20 cellular contexts compared by ENCODE assay signal in the genomic region with DNA sequence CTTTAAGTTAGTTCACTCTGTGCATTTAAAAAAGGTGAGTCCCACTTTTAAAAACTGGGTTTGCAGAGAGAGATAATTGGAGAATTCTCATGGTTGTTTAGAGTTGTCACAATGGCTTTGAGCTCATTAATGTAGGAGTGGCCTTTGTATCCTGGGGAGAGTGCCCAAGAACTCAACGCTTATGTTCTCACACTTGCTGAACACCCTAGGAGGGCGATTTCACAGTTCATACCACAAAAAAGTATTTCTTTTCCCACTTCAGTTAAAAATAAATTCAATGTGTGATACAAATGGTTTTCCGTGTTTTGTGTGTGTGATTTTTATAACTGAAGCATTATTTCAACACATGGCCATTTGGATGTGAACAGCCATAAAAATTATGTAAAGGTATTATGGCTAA. TPM values are rescaled to one million over a fixed set of nuclear protein-coding genes. Genes with fewer than 3 reads are reported as not detected.
DNase-seq lines count a peak whose midpoint lies in the region; ATAC-seq and TF ChIP-seq lines count a peak whose summit lies in the region.
"Had no signal": no experiment of that assay in that cellular context is flagged by ENCODE, and none has a peak within 500 bp of the region (broad histone marks: within the 10 kb centered on the region; RNA-seq: fewer than 3 reads in every experiment).

No MANE protein-coding gene starts in this region.

- peak overlapping the region; percentile 58 for H3K4me3 Mint-ChIP-seq in natural killer cell
- H3K4me3 Mint-ChIP-seq: B cell; CD4-positive, CD25-positive, alpha-beta regulatory T cell; CD8-positive, alpha-beta T cell; GM23338; H9 had no signal

- peaks cover 12 to 38% of the 10 kb centered on the region in 2 donors for H3K4me1 Mint-ChIP-seq in natural killer cell
- H3K4me1 Mint-ChIP-seq: B cell; CD4-positive, CD25-positive, alpha-beta regulatory T cell had no signal

- H3K9me3 Mint-ChIP-seq in natural killer cell: peaks cover 0 to 2% of the 10 kb centered on the region in 2 donors
- H3K9me3 Mint-ChIP-seq: CD8-positive, alpha-beta T cell had no signal

- H3K36me3 Mint-ChIP-seq in natural killer cell: no peaks in the 10 kb centered on the region
- H3K36me3 Mint-ChIP-seq: CD4-positive, CD25-positive, alpha-beta regulatory T cell; CD8-positive, alpha-beta T cell had no signal

- TF ChIP-seq CTCF in VCaP (conservative IDR thresholded peaks at IDR 0.05) (no peak), natural killer cell (IDR thresholded peaks at IDR 0.05) (no peak), foreskin fibroblast (IDR thresholded peaks at IDR 0.05; ENCODE audit: low read depth, low read length) (no peak)

- H3K27ac Mint-ChIP-seq in natural killer cell: peak overlapping the region in 1 of 2 donors; percentile 22
- H3K27ac Mint-ChIP-seq: B cell; CD4-positive, CD25-positive, alpha-beta regulatory T cell; CD8-positive, alpha-beta T cell; GM23338; H9 had no signal

- H3K4me3 ChIP-seq in foreskin fibroblast (ENCODE audit: low read depth in 1 of 2, low read length in 2 of 2): no peak overlapping the region
- H3K4me3 ChIP-seq: BLaER1, GM12878, GM23338 had no signal

- peaks cover 2 to 3% of the 10 kb centered on the region in 2 donors for H3K27me3 Mint-ChIP-seq in natural killer cell (ENCODE audit: low read depth in 2 of 2)

- H3K27ac ChIP-seq in VCaP: peak overlapping the region; percentile 54; the same call in 1 of the 2 replicates
- H3K27ac ChIP-seq: BLaER1, C4-2B had no signal

- peak; percentile 77 to 97 (median 81) for ATAC-seq in natural killer cell
- ATAC-seq: CD8-positive, alpha-beta T cell; GM12878; GM23338; HCT116 had no signal

- DNase-seq in inferior parietal cortex (ENCODE audit: extremely low spot score) (peak; percentile 40), natural killer cell (no peak), foreskin fibroblast (no peak), GF-D8 (lab: John Stamatoyannopoulos, UW) (no peak)
- no peak for DNase-seq in stimulated activated CD4-positive, alpha-beta T cell treated with anti-CD3 and anti-CD28 coated beads, Interleukin-15, amount 100 ng/mL, for 24 hours
- DNase-seq: Caco-2; CD4-positive, CD25-positive, alpha-beta regulatory T cell; CD8-positive, alpha-beta T cell; DMS153; DND-41; H9 had no signal

- intact Hi-C loops in natural killer cell (cut with micrococcal nuclease): loop anchor here (5.0 kb wide), 1 partner anchor 813 kb away; no protein-coding TSS in a partner anchor

RNA-seq across cellular contexts. Expression of a gene that starts 8.4 kb away (rescaled TPM):
- total RNA-seq in natural killer cell: not detected
- total RNA-seq: A172; B cell; Caco-2; CD4-positive, CD25-positive, alpha-beta regulatory T cell; CD8-positive, alpha-beta T cell; GM12878; GM23338; H4; H9 had no signal
